ENCODE assay signal across 15 cellular contexts in genomic region chr4:139918994-139919393, GRCh38.
A peak's percentile ranks its signal among the peaks of the same experiment; 100 is the strongest.
DNase-seq lines count a peak whose midpoint lies in the region; ATAC-seq and TF ChIP-seq lines count a peak whose summit lies in the region.
"Had no signal": no experiment of that assay in that cellular context is flagged by ENCODE, and none has a peak within 500 bp of the region (broad histone marks: within the 10 kb centered on the region; RNA-seq: fewer than 3 reads in every experiment).

No MANE protein-coding gene starts in this region.

- intact Hi-C loops in thyroid gland (cut with DNase I) = no loop called here

- POLR2A ChIA-PET in T-cell (lab: Charles Lee) = no interaction called here

- H3K27ac Mint-ChIP-seq in endothelial cell (ENCODE audit: unreplicated experiment) (peak overlapping the region; percentile 84), T-cell (no peak overlapping the region)
- H3K27ac Mint-ChIP-seq: CD4-positive, alpha-beta T cell had no signal

- H3K9me3 Mint-ChIP-seq in endothelial cell (ENCODE audit: unreplicated experiment) = no peaks in the 10 kb centered on the region
- H3K9me3 Mint-ChIP-seq in T-cell = no peaks in the 10 kb centered on the region
- H3K9me3 Mint-ChIP-seq: CD4-positive, alpha-beta T cell had no signal

- H3K27me3 Mint-ChIP-seq in endothelial cell (ENCODE audit: unreplicated experiment) = peaks cover 5% of the 10 kb centered on the region
- peaks cover 0 to 2% of the 10 kb centered on the region in 2 donors for H3K27me3 Mint-ChIP-seq in T-cell
- H3K27me3 Mint-ChIP-seq: CD4-positive, alpha-beta T cell had no signal

- ATAC-seq in T-cell (replicated peaks in 1 of 4) = no peak

- TF ChIP-seq POLR2A in thyroid gland (IDR thresholded peaks at IDR 0.05) = no peak

- H3K4me3 ChIP-seq in muscle layer of duodenum (ENCODE audit: low read depth in 1 of 2, low read length in 2 of 2) = no peak overlapping the region
- H3K4me3 ChIP-seq in thyroid gland (replicated peaks in 1 of 3) = no peak overlapping the region

- H3K36me3 Mint-ChIP-seq in endothelial cell (ENCODE audit: low read depth, unreplicated experiment) (no peaks in the 10 kb centered on the region), T-cell (no peaks in the 10 kb centered on the region)

- peak overlapping the region; percentile 78 for H3K27ac ChIP-seq in muscle layer of duodenum (ENCODE audit: low read length)
- peak overlapping the region; percentile 34 to 64 (median 42) for H3K27ac ChIP-seq in thyroid gland
- H3K27ac ChIP-seq: neutrophil had no signal

- H3K9me3 ChIP-seq in muscle layer of duodenum (ENCODE audit: control insufficient read depth in 1 of 2, low read length in 2 of 2) = no peaks in the 10 kb centered on the region
- H3K9me3 ChIP-seq in thyroid gland = no peaks in the 10 kb centered on the region
- H3K9me3 ChIP-seq: neutrophil had no signal

- H3K27me3 ChIP-seq in muscle layer of duodenum (ENCODE audit: low read depth, low read length) = no peaks in the 10 kb centered on the region
- no peaks in the 10 kb centered on the region for H3K27me3 ChIP-seq in thyroid gland
- H3K27me3 ChIP-seq: neutrophil had no signal

- peaks cover 26 to 54% of the 10 kb centered on the region in 2 donors for H3K4me1 ChIP-seq in muscle layer of duodenum (ENCODE audit: control insufficient read depth in 1 of 2, insufficient read depth in 2 of 2, low read length in 2 of 2)
- peaks cover 47 to 59% of the 10 kb centered on the region in 2 donors for H3K4me1 ChIP-seq in thyroid gland

- no peak overlapping the region for H3K4me3 Mint-ChIP-seq in endothelial cell (ENCODE audit: unreplicated experiment)
- no peak overlapping the region for H3K4me3 Mint-ChIP-seq in T-cell
- H3K4me3 Mint-ChIP-seq: CD4-positive, alpha-beta T cell had no signal

- H3K4me1 Mint-ChIP-seq in endothelial cell (ENCODE audit: unreplicated experiment) (peaks cover 50% of the 10 kb centered on the region), T-cell (no peaks in the 10 kb centered on the region)

- H3K36me3 ChIP-seq in muscle layer of duodenum (ENCODE audit: control insufficient read depth in 1 of 2, insufficient read depth in 2 of 2, low read length in 2 of 2) (no peaks in the 10 kb centered on the region), thyroid gland (no peaks in the 10 kb centered on the region)
- H3K36me3 ChIP-seq: neutrophil had no signal

- CTCF ChIA-PET in T-cell (lab: Charles Lee) = no interaction called here

- TF ChIP-seq CTCF in endothelial cell (IDR thresholded peaks at IDR 0.05; ENCODE audit: unreplicated experiment) (no peak), thyroid gland (IDR thresholded peaks at IDR 0.05) (no peak)

- DNase-seq in RPMI7951 (ENCODE audit: low read depth) (peak; percentile 76), endothelial cell (ENCODE audit: low spot score) (no peak), thyroid gland (no peak), midbrain (lab: John Stamatoyannopoulos, UW) (no peak), NCI-H82 (lab: John Stamatoyannopoulos, UW) (no peak), T-cell (no peak), NCI-H1436 (lab: John Stamatoyannopoulos, UW) (no peak)
- DNase-seq: activated naive CD4-positive, alpha-beta T cell treated with anti-CD3 and anti-CD28 coated beads, Interleukin-2, amount 50 U/mL, for 16 hours; CD4-positive, alpha-beta T cell; foreskin melanocyte; GF-D8; NCI-H1092; NCI-H446 treated with DMSO at 0.1 percent for 48 hours had no signal
